ENCODE assay signal across 8 cellular contexts in genomic region chr1:156114919-156115513, GRCh38. TPM values are rescaled to one million over a fixed set of nuclear protein-coding genes. Genes with fewer than 3 reads are reported as not detected.
DNase-seq lines count a peak whose midpoint lies in the region; ATAC-seq and TF ChIP-seq lines count a peak whose summit lies in the region.

No MANE protein-coding gene starts in this region.

- no peak for DNase-seq in T-helper 1 cell
- peak; percentile 76 for DNase-seq in HuH-7.5 (ENCODE audit: low spot score)
- DNase-seq in activated naive CD4-positive, alpha-beta T cell treated with anti-CD3 and anti-CD28 coated beads, Interleukin-2, amount 50 U/mL, for 72 hours (ENCODE audit: low spot score in 2 of 2): no peak
- peak; percentile 69 for DNase-seq in left ventricle myocardium superior
- DNase-seq in sciatic nerve (ENCODE audit: low spot score): peak; percentile 74
- no peak for DNase-seq in omental fat pad (ENCODE audit: low spot score)
- DNase-seq in activated effector memory CD4-positive, alpha-beta T cell treated with Interleukin-2 at 50 U/mL for 16 hours: no peak

- no peaks in the 10 kb centered on the region for H3K36me3 Mint-ChIP-seq in T-helper 1 cell treated with Interleukin-12 subunit alpha and Interleukin-12 subunit beta and Interleukin-4 antibody, amounts not matched to agents 30 μg/mL and 1 μg/mL, for 36 hours (ENCODE audit: low read depth)
- H3K36me3 Mint-ChIP-seq in activated naive CD4-positive, alpha-beta T cell treated with anti-CD3 and anti-CD28 coated beads, Interleukin-2, amount 50 U/mL, for 72 hours: peaks cover 20 to 28% of the 10 kb centered on the region in 2 donors

- peak overlapping the region; percentile 83 for H3K4me3 Mint-ChIP-seq in T-helper 1 cell treated with Interleukin-12 subunit alpha and Interleukin-12 subunit beta and Interleukin-4 antibody, amounts not matched to agents 30 μg/mL and 1 μg/mL, for 36 hours

- H3K9me3 Mint-ChIP-seq in T-helper 1 cell treated with Interleukin-12 subunit alpha and Interleukin-12 subunit beta and Interleukin-4 antibody, amounts not matched to agents 30 μg/mL and 1 μg/mL, for 36 hours: no peaks in the 10 kb centered on the region
- H3K9me3 Mint-ChIP-seq in activated naive CD4-positive, alpha-beta T cell treated with anti-CD3 and anti-CD28 coated beads, Interleukin-2, amount 50 U/mL, for 72 hours: no peaks in the 10 kb centered on the region

- H3K27ac Mint-ChIP-seq in T-helper 1 cell treated with Interleukin-12 subunit alpha and Interleukin-12 subunit beta and Interleukin-4 antibody, amounts not matched to agents 30 μg/mL and 1 μg/mL, for 36 hours: peak overlapping the region; percentile 62
- peak overlapping the region; percentile 70 to 92 for H3K27ac Mint-ChIP-seq in activated naive CD4-positive, alpha-beta T cell treated with anti-CD3 and anti-CD28 coated beads, Interleukin-2, amount 50 U/mL, for 72 hours

- H3K27me3 Mint-ChIP-seq in T-helper 1 cell treated with Interleukin-12 subunit alpha and Interleukin-12 subunit beta and Interleukin-4 antibody, amounts not matched to agents 30 μg/mL and 1 μg/mL, for 36 hours (ENCODE audit: low read depth): peaks cover 65% of the 10 kb centered on the region

- H3K4me1 Mint-ChIP-seq in T-helper 1 cell treated with Interleukin-12 subunit alpha and Interleukin-12 subunit beta and Interleukin-4 antibody, amounts not matched to agents 30 μg/mL and 1 μg/mL, for 36 hours (ENCODE audit: low read depth): peaks cover 22% of the 10 kb centered on the region

- no peak for ATAC-seq in activated naive CD4-positive, alpha-beta T cell treated with anti-CD3 and anti-CD28 coated beads, Interleukin-2, amount 50 U/mL, for 72 hours
- ATAC-seq in left ventricle myocardium superior (peak; percentile 58), sciatic nerve (peak; percentile 23), omental fat pad (ENCODE audit: low FRiP score) (no peak)

- no peak for TF ChIP-seq CTCF in omental fat pad (IDR thresholded peaks at IDR 0.05)

- intact Hi-C loops in left ventricle myocardium superior (cut with micrococcal nuclease) (no loop called here), sciatic nerve (cut with DNase I) (no loop called here)

RNA-seq across cellular contexts. Expression of gene LMNA, which starts 0.5 kb away (rescaled TPM):
- total RNA-seq in activated naive CD4-positive, alpha-beta T cell treated with anti-CD3 and anti-CD28 coated beads, Interleukin-2, amount 50 U/mL, for 72 hours: 100 to 1,000 TPM; 116 to 147 TPM
- 252 TPM for total RNA-seq in left ventricle myocardium superior
- 322 TPM for total RNA-seq in sciatic nerve
- total RNA-seq in omental fat pad: 1,000 to 10,000 TPM in 1 of 4 donors, 100 to 1,000 TPM in 3; 288 to 1,820 (median 589) TPM

RNA-seq across cellular contexts. Expression of gene MEX3A, which starts 32.8 kb away (rescaled TPM):
- total RNA-seq in activated naive CD4-positive, alpha-beta T cell treated with anti-CD3 and anti-CD28 coated beads, Interleukin-2, amount 50 U/mL, for 72 hours: under 1 TPM; 0.16 to 0.49 TPM
- 0.17 TPM for total RNA-seq in left ventricle myocardium superior
- 1.2 TPM for total RNA-seq in sciatic nerve
- under 1 TPM; 0.56 to 0.96 (median 0.66) TPM for total RNA-seq in omental fat pad

RNA-seq across cellular contexts. Expression of gene SEMA4A, which starts 38.4 kb away (rescaled TPM):
- total RNA-seq in activated naive CD4-positive, alpha-beta T cell treated with anti-CD3 and anti-CD28 coated beads, Interleukin-2, amount 50 U/mL, for 72 hours: 10 to 100 TPM; 10.5 to 36.2 TPM
- total RNA-seq in left ventricle myocardium superior (0.69 TPM), sciatic nerve (8.4 TPM), omental fat pad (10 to 100 TPM in 3 of 4 donors, 1 to 10 TPM in 1; 4.1 to 99.1 (median 24.6) TPM)

RNA-seq across cellular contexts. Expression of gene RAB25, which starts 54.1 kb away (rescaled TPM):
- under 1 TPM; 0.36 to 0.89 TPM for total RNA-seq in activated naive CD4-positive, alpha-beta T cell treated with anti-CD3 and anti-CD28 coated beads, Interleukin-2, amount 50 U/mL, for 72 hours
- total RNA-seq in left ventricle myocardium superior: not detected
- total RNA-seq in sciatic nerve: not detected
- under 1 TPM in 1 of 4 donors, not detected in 3; 0.84 TPM for total RNA-seq in omental fat pad

Comparison
In these comparisons a context has a peak if more than half of its experiments do, and no peak if none do; other contexts are left out.
1. DNase-seq: peak in HuH-7.5 (single experiment), left ventricle myocardium superior (single experiment) and sciatic nerve (single experiment); none in T-helper 1 cell (0 of 5), activated naive CD4-positive, alpha-beta T cell treated with anti-CD3 and anti-CD28 coated beads, Interleukin-2, amount 50 U/mL, for 72 hours (0 of 2), omental fat pad (single experiment) and activated effector memory CD4-positive, alpha-beta T cell treated with Interleukin-2 at 50 U/mL for 16 hours (single experiment).
2. ATAC-seq: peak in left ventricle myocardium superior (single experiment) and sciatic nerve (single experiment); none in activated naive CD4-positive, alpha-beta T cell treated with anti-CD3 and anti-CD28 coated beads, Interleukin-2, amount 50 U/mL, for 72 hours (0 of 2) and omental fat pad (single experiment).